ENCODE assay signal across 1 cellular context in genomic region chr3:25532763-25533162, GRCh38.
TF ChIP-seq lines count a peak whose summit lies in the region.

No MANE protein-coding gene starts in this region.

TF ChIP-seq in GM23338, 12 proteins besides CTCF, POLR2A, EP300 and RAD21 (continued from another document):
- TF ChIP-seq ZNF462 (CRISPR knock-in tag; IDR thresholded peaks at IDR 0.05): no peak
- TF ChIP-seq ZNF114 (CRISPR knock-in tag; IDR thresholded peaks at IDR 0.05): no peak
- TF ChIP-seq STAT1 (IDR thresholded peaks at IDR 0.05; ENCODE audit: unreplicated experiment): no peak
